1 cellular context compared by ENCODE assay signal in the genomic region with DNA sequence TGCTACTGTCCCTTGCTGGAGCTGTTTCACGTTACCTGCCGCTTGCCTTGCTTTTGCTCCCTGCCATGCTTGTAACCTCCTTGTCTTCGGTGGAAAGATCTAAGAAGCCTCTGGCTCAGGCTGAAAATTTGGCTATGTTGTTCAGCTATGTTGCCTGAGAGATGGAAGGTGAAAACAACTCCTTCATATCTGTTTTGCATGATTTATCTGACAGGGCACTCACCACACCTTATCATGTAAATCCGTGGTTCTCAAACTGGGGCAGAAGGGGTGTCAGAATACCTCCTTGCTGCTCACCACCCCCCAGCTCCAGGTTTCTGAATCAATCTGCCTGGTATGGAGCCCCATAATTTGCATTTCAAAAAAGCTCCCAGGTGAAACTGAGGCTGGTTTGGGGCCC.
TF ChIP-seq lines count a peak whose summit lies in the region.

No MANE protein-coding gene starts in this region.

TF ChIP-seq in WTC11, 78 proteins besides CTCF, POLR2A, EP300 and RAD21 (continued from another document):
- TF ChIP-seq, protein P1, sequence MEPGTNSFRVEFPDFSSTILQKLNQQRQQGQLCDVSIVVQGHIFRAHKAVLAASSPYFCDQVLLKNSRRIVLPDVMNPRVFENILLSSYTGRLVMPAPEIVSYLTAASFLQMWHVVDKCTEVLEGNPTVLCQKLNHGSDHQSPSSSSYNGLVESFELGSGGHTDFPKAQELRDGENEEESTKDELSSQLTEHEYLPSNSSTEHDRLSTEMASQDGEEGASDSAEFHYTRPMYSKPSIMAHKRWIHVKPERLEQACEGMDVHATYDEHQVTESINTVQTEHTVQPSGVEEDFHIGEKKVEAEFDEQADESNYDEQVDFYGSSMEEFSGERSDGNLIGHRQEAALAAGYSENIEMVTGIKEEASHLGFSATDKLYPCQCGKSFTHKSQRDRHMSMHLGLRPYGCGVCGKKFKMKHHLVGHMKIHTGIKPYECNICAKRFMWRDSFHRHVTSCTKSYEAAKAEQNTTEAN (CRISPR knock-in tag; IDR thresholded peaks at IDR 0.05), result no peak
- TF ChIP-seq RORB (CRISPR knock-in tag; IDR thresholded peaks at IDR 0.05) (no peak), USF1 (CRISPR knock-in tag; IDR thresholded peaks at IDR 0.05) (no peak), JUN (CRISPR knock-in tag; IDR thresholded peaks at IDR 0.05) (no peak), CBFB (CRISPR knock-in tag; IDR thresholded peaks at IDR 0.05; ENCODE audit: low read depth) (no peak), ZNF512 (CRISPR knock-in tag; IDR thresholded peaks at IDR 0.05; ENCODE audit: borderline replicate concordance) (no peak), SP1 (CRISPR knock-in tag; conservative IDR thresholded peaks at IDR 0.05) (no peak), OVOL2 (CRISPR knock-in tag; IDR thresholded peaks at IDR 0.05; ENCODE audit: borderline replicate concordance) (no peak)
